7 cellular contexts compared by ENCODE assay signal in genomic region chr3:153997368-153997767, GRCh38.
DNase-seq lines count a peak whose midpoint lies in the region; ATAC-seq and TF ChIP-seq lines count a peak whose summit lies in the region.
"Not testable (repeated sequence)": the region's sequence is repeated elsewhere in the genome, so short reads cannot be mapped to it uniquely, and the experiment has no call there.

No MANE protein-coding gene starts in this region.

- not testable (repeated sequence) for H3K9me3 ChIP-seq in DND-41 (ENCODE audit: insufficient read depth, low read length, severe bottlenecking); OCI-LY3 (ENCODE audit: insufficient read depth, low read length); osteoblast (ENCODE audit: low read depth, low read length)

- not testable (repeated sequence) for H3K4me3 ChIP-seq in DND-41 (ENCODE audit: low read depth in 1 of 2, low read length in 2 of 2); OCI-LY3 (ENCODE audit: low read length); osteoblast (ENCODE audit: insufficient read depth, low read length)

- not testable (repeated sequence) for H3K36me3 Mint-ChIP-seq in activated naive CD4-positive, alpha-beta T cell treated with anti-CD3 and anti-CD28 coated beads for 36 hours (ENCODE audit: low read depth); endothelial cell (ENCODE audit: low read depth, unreplicated experiment)

- not testable (repeated sequence) for H3K9ac ChIP-seq in DND-41 (ENCODE audit: low read depth, low read length); OCI-LY3 (ENCODE audit: low read length)

- H3K36me3 ChIP-seq in DND-41 (ENCODE audit: insufficient read depth, low read length); OCI-LY3 (replicated peaks; ENCODE audit: low read depth, low read length); osteoblast (ENCODE audit: insufficient read depth, low read length): not testable (repeated sequence)

- H3K27ac Mint-ChIP-seq in activated naive CD4-positive, alpha-beta T cell treated with anti-CD3 and anti-CD28 coated beads for 36 hours; endothelial cell (ENCODE audit: unreplicated experiment): not testable (repeated sequence)

- peak; percentile 12 for TF ChIP-seq CTCF in DND-41 (IDR thresholded peaks at IDR 0.05; ENCODE audit: borderline replicate concordance, extremely low read depth, low read length, poor library complexity, severe bottlenecking)
- peak; percentile 28; the same call in 1 of the 2 replicates for TF ChIP-seq CTCF in OCI-LY3 (IDR thresholded peaks at IDR 0.05; ENCODE audit: low read depth, low read length)
- TF ChIP-seq CTCF in endothelial cell (IDR thresholded peaks at IDR 0.05; ENCODE audit: unreplicated experiment): peak; percentile 41
- TF ChIP-seq CTCF in osteoblast (IDR thresholded peaks at IDR 0.05; ENCODE audit: extremely low read depth, low read depth, low read length): peak; percentile 22

- ATAC-seq in DND-41 (ENCODE audit: insufficient read depth, low read depth): not testable (repeated sequence)

- H3K79me2 ChIP-seq in DND-41 (ENCODE audit: insufficient read depth, low read length); OCI-LY3 (ENCODE audit: low read length); osteoblast (ENCODE audit: insufficient read depth, low read length): not testable (repeated sequence)

- CTCF ChIA-PET in activated naive CD4-positive, alpha-beta T cell treated with anti-CD3 and anti-CD28 coated beads for 36 hours (lab: Charles Lee): interaction anchor here (2.6 kb wide), 1 partner anchor 256 kb away, joined by 9 read pairs; no protein-coding TSS in a partner anchor

- not testable (repeated sequence) for H3K4me2 ChIP-seq in DND-41 (ENCODE audit: insufficient read depth, low read length); OCI-LY3 (ENCODE audit: low read length); osteoblast (ENCODE audit: insufficient read depth, low read length)

- not testable (repeated sequence) for H3K27me3 Mint-ChIP-seq in activated naive CD4-positive, alpha-beta T cell treated with anti-CD3 and anti-CD28 coated beads for 36 hours (ENCODE audit: low read depth); endothelial cell (ENCODE audit: unreplicated experiment)

- not testable (repeated sequence) for H3K4me1 Mint-ChIP-seq in activated naive CD4-positive, alpha-beta T cell treated with anti-CD3 and anti-CD28 coated beads for 36 hours (ENCODE audit: low read depth); endothelial cell (ENCODE audit: unreplicated experiment)

- H3K4me1 ChIP-seq in DND-41 (ENCODE audit: insufficient read depth, low read length); OCI-LY3 (ENCODE audit: low read length); osteoblast (ENCODE audit: insufficient read depth, low read length): not testable (repeated sequence)

- not testable (repeated sequence) for H3K27me3 ChIP-seq in DND-41 (ENCODE audit: insufficient read depth, low read length, poor library complexity); OCI-LY3 (ENCODE audit: low read depth, low read length); osteoblast (ENCODE audit: insufficient read depth, low read length)

- not testable (repeated sequence) for H3K4me3 Mint-ChIP-seq in activated naive CD4-positive, alpha-beta T cell treated with anti-CD3 and anti-CD28 coated beads for 36 hours; endothelial cell (ENCODE audit: unreplicated experiment)

- not testable (repeated sequence) for H3K27ac ChIP-seq in DND-41 (ENCODE audit: low read length); OCI-LY3 (ENCODE audit: low read length); osteoblast (ENCODE audit: low read depth, low read length)

- not testable (repeated sequence) for H3K9me3 Mint-ChIP-seq in activated naive CD4-positive, alpha-beta T cell treated with anti-CD3 and anti-CD28 coated beads for 36 hours; endothelial cell (ENCODE audit: unreplicated experiment)

- intact Hi-C loops in activated naive CD4-positive, alpha-beta T cell treated with anti-CD3 and anti-CD28 coated beads for 36 hours (cut with micrococcal nuclease): loop anchor here (2.0 kb wide), 1 partner anchor 255 kb away; no protein-coding TSS in a partner anchor

- not testable (repeated sequence) for DNase-seq in DND-41; osteoblast (ENCODE audit: insufficient read length, low spot score, missing footprints)
- peak; percentile 5 for DNase-seq in LHCN-M2 (ENCODE audit: low read depth)
- DNase-seq in activated naive CD4-positive, alpha-beta T cell treated with anti-CD3 and anti-CD28 coated beads for 36 hours: peak; percentile 14
- DNase-seq in endothelial cell (ENCODE audit: low spot score): peak; percentile 62
- peak; percentile 34 for DNase-seq in iPS-NIHi11 (ENCODE audit: low spot score)

- H4K20me1 ChIP-seq in DND-41 (ENCODE audit: insufficient read depth, low read length); OCI-LY3 (ENCODE audit: insufficient read depth, low read length); osteoblast (ENCODE audit: insufficient read depth, low read length): not testable (repeated sequence)

- not testable (repeated sequence) for H2AFZ ChIP-seq in DND-41 (ENCODE audit: low read depth, low read length); OCI-LY3 (ENCODE audit: low read depth, low read length); osteoblast (ENCODE audit: low read length)
